Comparison of ENCODE assay signal across 1 cellular context in the genomic region with DNA sequence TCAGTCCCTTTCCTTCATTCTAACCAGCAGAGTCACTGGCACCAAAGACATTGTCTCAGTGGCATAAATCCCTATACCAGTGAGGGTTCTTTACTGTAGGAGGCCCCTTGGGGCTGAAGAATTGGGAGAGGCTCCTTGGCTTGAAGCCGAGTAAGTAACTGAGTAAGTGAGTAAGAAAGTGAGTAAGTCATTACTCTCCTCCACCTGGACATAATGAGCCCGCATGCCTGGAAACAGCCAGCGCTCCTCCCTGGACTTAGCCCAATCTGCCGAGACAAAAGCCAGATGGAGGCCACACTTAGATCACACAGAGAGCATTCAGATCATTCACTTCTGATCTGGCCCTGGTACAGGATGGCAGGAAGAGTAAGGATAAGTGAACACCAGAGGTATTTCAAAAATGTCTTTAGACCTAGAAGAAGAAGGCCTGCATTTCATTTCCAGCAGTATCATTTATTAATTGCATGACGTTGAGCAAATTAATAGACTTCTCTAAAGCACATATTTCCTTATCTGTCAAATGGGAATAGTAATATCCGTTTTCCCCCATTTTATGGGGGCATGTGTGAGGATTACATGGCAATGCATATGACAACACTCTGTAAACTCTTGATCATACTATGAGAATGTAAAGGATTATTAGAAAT.
TF ChIP-seq lines count a peak whose summit lies in the region.

No MANE protein-coding gene starts in this region.

TF ChIP-seq in SK-N-SH, 30 proteins besides CTCF, POLR2A, EP300 and RAD21 (continued from another document):
- TF ChIP-seq ELF1 (IDR thresholded peaks at IDR 0.05), result peak; percentile 58; the same call in 1 of the 2 replicates
- TF ChIP-seq YY1 (IDR thresholded peaks at IDR 0.05; ENCODE audit: low read depth), result no peak
- TF ChIP-seq GATA2 (CRISPR knock-in tag; IDR thresholded peaks at IDR 0.05), result no peak
- no peak for TF ChIP-seq CHD2 (IDR thresholded peaks at IDR 0.05; ENCODE audit: low read length, partially characterized antibody)
- no peak for TF ChIP-seq RFX5 (IDR thresholded peaks at IDR 0.05; ENCODE audit: low read length)
- peak; percentile 100 for TF ChIP-seq TCF12 (IDR thresholded peaks at IDR 0.05)
- no peak for TF ChIP-seq RCOR1 (IDR thresholded peaks at IDR 0.05; ENCODE audit: low read length)
- TF ChIP-seq, protein P1, sequence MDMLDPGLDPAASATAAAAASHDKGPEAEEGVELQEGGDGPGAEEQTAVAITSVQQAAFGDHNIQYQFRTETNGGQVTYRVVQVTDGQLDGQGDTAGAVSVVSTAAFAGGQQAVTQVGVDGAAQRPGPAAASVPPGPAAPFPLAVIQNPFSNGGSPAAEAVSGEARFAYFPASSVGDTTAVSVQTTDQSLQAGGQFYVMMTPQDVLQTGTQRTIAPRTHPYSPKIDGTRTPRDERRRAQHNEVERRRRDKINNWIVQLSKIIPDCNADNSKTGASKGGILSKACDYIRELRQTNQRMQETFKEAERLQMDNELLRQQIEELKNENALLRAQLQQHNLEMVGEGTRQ (IDR thresholded peaks at IDR 0.05; ENCODE audit: borderline replicate concordance, low read depth, low read length), result no peak
- TF ChIP-seq MEF2A (IDR thresholded peaks at IDR 0.05; ENCODE audit: borderline replicate concordance, low read depth), result peak; percentile 75; the same call in 1 of the 2 replicates
- peak; percentile 94 for TF ChIP-seq JUND (IDR thresholded peaks at IDR 0.05)
- TF ChIP-seq FOXM1 (IDR thresholded peaks at IDR 0.05; ENCODE audit: low read depth), result peak; percentile 94
- TF ChIP-seq, protein P2, sequence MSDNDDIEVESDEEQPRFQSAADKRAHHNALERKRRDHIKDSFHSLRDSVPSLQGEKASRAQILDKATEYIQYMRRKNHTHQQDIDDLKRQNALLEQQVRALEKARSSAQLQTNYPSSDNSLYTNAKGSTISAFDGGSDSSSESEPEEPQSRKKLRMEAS (IDR thresholded peaks at IDR 0.05; ENCODE audit: low read depth), result peak; percentile 91
- no peak for TF ChIP-seq EZH2phosphoT487 (IDR thresholded peaks at IDR 0.05; ENCODE audit: borderline replicate concordance, low read depth)
- TF ChIP-seq POLR2AphosphoS5 (IDR thresholded peaks at IDR 0.05; ENCODE audit: low read depth, low read length), result peak; percentile 95
- no peak for TF ChIP-seq SMC3 (IDR thresholded peaks at IDR 0.05; ENCODE audit: low read depth, low read length)
- TF ChIP-seq, protein P3, sequence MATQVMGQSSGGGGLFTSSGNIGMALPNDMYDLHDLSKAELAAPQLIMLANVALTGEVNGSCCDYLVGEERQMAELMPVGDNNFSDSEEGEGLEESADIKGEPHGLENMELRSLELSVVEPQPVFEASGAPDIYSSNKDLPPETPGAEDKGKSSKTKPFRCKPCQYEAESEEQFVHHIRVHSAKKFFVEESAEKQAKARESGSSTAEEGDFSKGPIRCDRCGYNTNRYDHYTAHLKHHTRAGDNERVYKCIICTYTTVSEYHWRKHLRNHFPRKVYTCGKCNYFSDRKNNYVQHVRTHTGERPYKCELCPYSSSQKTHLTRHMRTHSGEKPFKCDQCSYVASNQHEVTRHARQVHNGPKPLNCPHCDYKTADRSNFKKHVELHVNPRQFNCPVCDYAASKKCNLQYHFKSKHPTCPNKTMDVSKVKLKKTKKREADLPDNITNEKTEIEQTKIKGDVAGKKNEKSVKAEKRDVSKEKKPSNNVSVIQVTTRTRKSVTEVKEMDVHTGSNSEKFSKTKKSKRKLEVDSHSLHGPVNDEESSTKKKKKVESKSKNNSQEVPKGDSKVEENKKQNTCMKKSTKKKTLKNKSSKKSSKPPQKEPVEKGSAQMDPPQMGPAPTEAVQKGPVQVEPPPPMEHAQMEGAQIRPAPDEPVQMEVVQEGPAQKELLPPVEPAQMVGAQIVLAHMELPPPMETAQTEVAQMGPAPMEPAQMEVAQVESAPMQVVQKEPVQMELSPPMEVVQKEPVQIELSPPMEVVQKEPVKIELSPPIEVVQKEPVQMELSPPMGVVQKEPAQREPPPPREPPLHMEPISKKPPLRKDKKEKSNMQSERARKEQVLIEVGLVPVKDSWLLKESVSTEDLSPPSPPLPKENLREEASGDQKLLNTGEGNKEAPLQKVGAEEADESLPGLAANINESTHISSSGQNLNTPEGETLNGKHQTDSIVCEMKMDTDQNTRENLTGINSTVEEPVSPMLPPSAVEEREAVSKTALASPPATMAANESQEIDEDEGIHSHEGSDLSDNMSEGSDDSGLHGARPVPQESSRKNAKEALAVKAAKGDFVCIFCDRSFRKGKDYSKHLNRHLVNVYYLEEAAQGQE (IDR thresholded peaks at IDR 0.05; ENCODE audit: low read depth, low read length), result peak; percentile 64
- peak; percentile 67 for TF ChIP-seq SIN3A (IDR thresholded peaks at IDR 0.05; ENCODE audit: borderline replicate concordance, low read depth, low read length)
